ENCODE assay signal across 34 cellular contexts in genomic region chr17:48800626-48801217, GRCh38. TPM values are rescaled to one million over a fixed set of nuclear protein-coding genes. Genes with fewer than 3 reads are reported as not detected.
DNase-seq lines count a peak whose midpoint lies in the region; ATAC-seq, FAIRE-seq and TF ChIP-seq lines count a peak whose summit lies in the region.
"Had no signal": no experiment of that assay in that cellular context is flagged by ENCODE, and none has a peak within 500 bp of the region (broad histone marks: within the 10 kb centered on the region; RNA-seq: fewer than 3 reads in every experiment).

No MANE protein-coding gene starts in this region.

- no peak overlapping the region for H3K27ac Mint-ChIP-seq in GM23338
- H3K27ac Mint-ChIP-seq: activated T-cell treated with anti-CD3 and anti-CD28 coated beads, Interleukin-2, amount 50 U/mL, for 72 hours; effector memory CD8-positive, alpha-beta T cell; memory B cell had no signal

- intact Hi-C loops in left lung (cut with DNase I) = loop anchor here in 1 of 2 donors (10.0 kb wide), 1 partner anchor 84 kb away; no protein-coding TSS in a partner anchor
- intact Hi-C loops in cardiac septum (cut with DNase I) = no loop called here

- no peak for FAIRE-seq in A549 (lab: Jason Lieb, UNC)
- peak; percentile 85 for FAIRE-seq in HTR-8/SVneo (lab: Jason Lieb, UNC)
- FAIRE-seq: astrocyte, TTC549 had no signal

- no peak for TF ChIP-seq POLR2A in A549 (IDR thresholded peaks at IDR 0.05; ENCODE audit: low read length)

- H3K9me2 ChIP-seq in GM23338 (ENCODE audit: insufficient read depth) = no peaks in the 10 kb centered on the region

- no peaks in the 10 kb centered on the region for H3K36me3 Mint-ChIP-seq in GM23338 (ENCODE audit: low read depth)
- H3K36me3 Mint-ChIP-seq: memory B cell had no signal

- H3K36me3 ChIP-seq in left lung (no peaks in the 10 kb centered on the region), GM23338 (ENCODE audit: insufficient read depth) (no peaks in the 10 kb centered on the region)
- H3K36me3 ChIP-seq: cardiac muscle cell, SJCRH30, spleen, vagina had no signal

- H4K20me1 ChIP-seq in GM23338 (replicated peaks; ENCODE audit: insufficient read depth) = no peaks in the 10 kb centered on the region

- POLR2A ChIA-PET in A549 (lab: Yijun Ruan, JAX) = no interaction called here

- no peak overlapping the region for H2AFZ ChIP-seq in GM23338

- no peak overlapping the region for H3K4me3 Mint-ChIP-seq in GM23338
- H3K4me3 Mint-ChIP-seq: activated T-cell treated with anti-CD3 and anti-CD28 coated beads, Interleukin-2, amount 50 U/mL, for 72 hours; effector memory CD8-positive, alpha-beta T cell; memory B cell; stimulated activated naive CD8-positive, alpha-beta T cell treated with anti-CD3 and anti-CD28 coated beads, Interleukin-15, amount 100 ng/mL, for 72 hours had no signal

- H3K4me1 ChIP-seq in A549 (peaks cover 68% of the 10 kb centered on the region), left lung (peaks cover 0 to 8% of the 10 kb centered on the region in 2 donors), GM23338 (ENCODE audit: insufficient read depth) (peaks cover 6% of the 10 kb centered on the region; the same call in 1 of the 2 replicates)

- peaks cover 1% of the 10 kb centered on the region for H3K27me3 Mint-ChIP-seq in GM23338 (ENCODE audit: insufficient read depth, low read depth, poor library complexity)

- CTCF ChIA-PET in A549 (lab: Yijun Ruan, JAX) = interaction anchor here (1.6 to 70.2 kb wide), 8 partner anchors 10 to 490 kb away, joined by 4 to 3251 read pairs (median 108); partner anchors contain the start of genes ATP5MC1, CALCOCO2, HOXB13 and PRAC1

- H3K9me3 Mint-ChIP-seq in GM23338 = no peaks in the 10 kb centered on the region
- H3K9me3 Mint-ChIP-seq: activated T-cell treated with anti-CD3 and anti-CD28 coated beads, Interleukin-2, amount 50 U/mL, for 72 hours; effector memory CD8-positive, alpha-beta T cell; memory B cell; stimulated activated naive CD8-positive, alpha-beta T cell treated with anti-CD3 and anti-CD28 coated beads, Interleukin-15, amount 100 ng/mL, for 72 hours had no signal

- peaks cover 9% of the 10 kb centered on the region; the same call in 2 of the 3 replicates for H3K4me1 Mint-ChIP-seq in GM23338
- H3K4me1 Mint-ChIP-seq: memory B cell had no signal

- 35% methylated on average over 5 of the region's 5 CpGs for whole genome bisulfite sequencing in A549 (ENCODE audit: missing lambda C conversion rate)

- no peaks in the 10 kb centered on the region for H3K79me2 ChIP-seq in GM23338 (replicated peaks; ENCODE audit: insufficient read depth)

- H3K27ac ChIP-seq in A549 (peak overlapping the region; percentile 37 to 78; a peak in 5 of 6 replicates), left lung (no peak overlapping the region), GM23338 (ENCODE audit: low read depth) (no peak overlapping the region)
- H3K27ac ChIP-seq: cardiac muscle cell, spleen, vagina had no signal

- TF ChIP-seq RAD21 in A549 (conservative IDR thresholded peaks at IDR 0.05 in 1 of 2, IDR thresholded peaks at IDR 0.05 in 1 of 2) = no peak

- no peak for ATAC-seq in A549
- ATAC-seq in left lung = peak; percentile 12
- no peak for ATAC-seq in GM23338
- ATAC-seq: activated T-cell treated with anti-CD3 and anti-CD28 coated beads, Interleukin-2, amount 50 U/mL, for 72 hours; effector memory CD8-positive, alpha-beta T cell; left lobe of liver; Panc1; stimulated activated naive CD8-positive, alpha-beta T cell treated with anti-CD3 and anti-CD28 coated beads, Interleukin-15, amount 100 ng/mL, for 72 hours had no signal

- H3K4me2 ChIP-seq in A549 = peak overlapping the region; percentile 38
- H3K4me2 ChIP-seq in GM23338 = no peak overlapping the region

- TF ChIP-seq CTCF in A549 (IDR thresholded peaks at IDR 0.05) (no peak), left lung (IDR thresholded peaks at IDR 0.05) (no peak), GM23338 (conservative IDR thresholded peaks at IDR 0.05; ENCODE audit: low read depth in 2 of 2) (no peak)

- DNase-seq in A549 (ENCODE audit: low read depth in 1 of 2, low spot score in 1 of 2) = no peak
- DNase-seq in HTR-8/SVneo (ENCODE audit: insufficient read length, low spot score) = no peak
- peak; percentile 41 for DNase-seq in SKM-1 (lab: John Stamatoyannopoulos, UW; ENCODE audit: unreplicated experiment)
- DNase-seq in left lung = no peak
- DNase-seq in iPS-NIHi11 (ENCODE audit: low spot score) = no peak
- no peak for DNase-seq in GM23338 (ENCODE audit: low spot score)
- DNase-seq in cardiac septum (ENCODE audit: low spot score) = no peak
- DNase-seq in NCI-H82 treated with DMSO at 0.1 percent for 48 hours (lab: John Stamatoyannopoulos, UW; ENCODE audit: unreplicated experiment) = no peak
- DNase-seq: activated CD4-positive, alpha-beta T cell treated with anti-CD3 and anti-CD28 coated beads, Interleukin-2, amount 50 U/mL, for 4 hours; activated T-cell treated with anti-CD3 and anti-CD28 coated beads, Interleukin-2, amount 50 U/mL, for 72 hours; COR-L47; cortex of kidney; DMS53; effector memory CD8-positive, alpha-beta T cell; HCEC 1CT; NCI-H1105; NCI-H187 treated with DMSO at 0.1 percent for 48 hours; NCI-H2171; right cardiac atrium; SJCRH30; spleen; stimulated activated naive CD8-positive, alpha-beta T cell treated with anti-CD3 and anti-CD28 coated beads, Interleukin-15, amount 100 ng/mL, for 72 hours had no signal

- no peaks in the 10 kb centered on the region for H3F3A ChIP-seq in GM23338 (replicated peaks; ENCODE audit: low read depth)

- no peak overlapping the region for H3K4me3 ChIP-seq in A549
- H3K4me3 ChIP-seq in left lung = no peak overlapping the region
- H3K4me3 ChIP-seq in GM23338 = no peak overlapping the region
- H3K4me3 ChIP-seq: cardiac muscle cell, SJCRH30, spleen, vagina had no signal

- H3K9me3 ChIP-seq in A549 (no peaks in the 10 kb centered on the region), left lung (no peaks in the 10 kb centered on the region)
- H3K9me3 ChIP-seq: SJCRH30, spleen, vagina had no signal

- peaks cover 0 to 11% of the 10 kb centered on the region in 2 donors for H3K27me3 ChIP-seq in left lung
- no peaks in the 10 kb centered on the region for H3K27me3 ChIP-seq in GM23338 (ENCODE audit: insufficient read depth)
- H3K27me3 ChIP-seq: SJCRH30, vagina had no signal

- TF ChIP-seq EP300 in A549 (IDR thresholded peaks at IDR 0.05) = no peak

TF ChIP-seq in A549, 52 proteins besides CTCF, POLR2A, EP300 and RAD21 (continues in another document):
- no peak for TF ChIP-seq HOXB5 (CRISPR knock-in tag; IDR thresholded peaks at IDR 0.05)
- TF ChIP-seq MAZ (IDR thresholded peaks at IDR 0.05; ENCODE audit: borderline replicate concordance, low read depth, low read length) = no peak
- TF ChIP-seq HMGXB4 (CRISPR knock-in tag; IDR thresholded peaks at IDR 0.05; ENCODE audit: borderline replicate concordance) = no peak
- no peak for TF ChIP-seq CHD4 (IDR thresholded peaks at IDR 0.05; ENCODE audit: borderline replicate concordance)

TF ChIP-seq in GM23338, 12 proteins besides CTCF, POLR2A, EP300 and RAD21:
- no peak for TF ChIP-seq EZH2 (IDR thresholded peaks at IDR 0.05; ENCODE audit: low read depth, unreplicated experiment)

RNA-seq across cellular contexts. Expression of gene TTLL6, which starts 16.3 kb away (rescaled TPM):
- polyA plus RNA-seq in A549 (2011; rRNA removed) = 7.8 and 8.9 TPM in 2 replicates
- 1.6 and 1.7 TPM in 2 replicates for polyA plus RNA-seq in A549 (2012; cell fraction: cytosol; rRNA removed)
- 3.9 and 5.4 TPM in 2 replicates for polyA plus RNA-seq in A549 (2012; cell fraction: nucleus; rRNA removed)
- polyA plus RNA-seq in A549 (2017; fragmentation: RNase III; extraction: RNeasy Plus Mini Kit Qiagen cat#74134 plus additional on column Dnase treatment) = 1.1 to 1.6 TPM (median 1.3 TPM) in 3 replicates
- polyA minus RNA-seq in A549 (2011; rRNA and poly(A)+ RNA removed) = 3.7 and 6.0 TPM in 2 replicates
- 1 to 10 TPM in 1 of 2 donors, under 1 TPM in 1; 0.35 to 1.3 TPM for total RNA-seq in left lung
- total RNA-seq in GM23338 (2014; rRNA removed; shearing (Covaris generic)) = 1.9 and 2.3 TPM in 2 replicates
- polyA plus RNA-seq in GM23338 (2016; fragmentation: Nextera tagmentation; extraction: Ambion mirVana) = 3.5 and 4.7 TPM in 2 replicates
- total RNA-seq in cardiac septum = not detected
- total RNA-seq: activated T-cell treated with anti-CD3 and anti-CD28 coated beads, Interleukin-2, amount 50 U/mL, for 72 hours; astrocyte; epithelial cell of proximal tubule; left lobe of liver; LHCN-M2; NCI-H460; spleen; T-helper 1 cell treated with Interleukin-12 subunit alpha and Interleukin-12 subunit beta and Interleukin-4 antibody, amounts not matched to agents 30 ng/mL and 1 ng/mL, for 36 hours had no signal
- polyA plus RNA-seq: BJ, cardiac muscle cell had no signal

RNA-seq across cellular contexts. Expression of gene CALCOCO2, which starts 30.1 kb away (rescaled TPM):
- polyA plus RNA-seq in A549 (2011; rRNA removed) = 194 and 199 TPM in 2 replicates
- polyA plus RNA-seq in A549 (2012; cell fraction: cytosol; rRNA removed) = 26.8 and 27.1 TPM in 2 replicates
- polyA plus RNA-seq in A549 (2012; cell fraction: nucleus; rRNA removed) = 20.8 and 28.6 TPM in 2 replicates
- polyA plus RNA-seq in A549 (2017; fragmentation: RNase III; extraction: RNeasy Plus Mini Kit Qiagen cat#74134 plus additional on column Dnase treatment) = 71.6 to 74.5 TPM (median 72.5 TPM) in 3 replicates
- polyA minus RNA-seq in A549 (2011; rRNA and poly(A)+ RNA removed) = 105 and 145 TPM in 2 replicates
- 100 to 1,000 TPM; 116 to 128 TPM for total RNA-seq in left lung
- 14.4 and 24.8 TPM in 2 replicates for total RNA-seq in GM23338 (2014; rRNA removed; shearing (Covaris generic))
- polyA plus RNA-seq in GM23338 (2016; fragmentation: Nextera tagmentation; extraction: Ambion mirVana) = 12.5 and 16.3 TPM in 2 replicates
- total RNA-seq in cardiac septum = 163 TPM

Comparison
In these comparisons a context has a peak if more than half of its experiments do, and no peak if none do; other contexts are left out.
1. H3K27ac ChIP-seq: peak in A549 (2 of 2); none in left lung (0 of 2) and GM23338 (single experiment).